Comparison of ENCODE assay signal across 27 cellular contexts in the genomic region with DNA sequence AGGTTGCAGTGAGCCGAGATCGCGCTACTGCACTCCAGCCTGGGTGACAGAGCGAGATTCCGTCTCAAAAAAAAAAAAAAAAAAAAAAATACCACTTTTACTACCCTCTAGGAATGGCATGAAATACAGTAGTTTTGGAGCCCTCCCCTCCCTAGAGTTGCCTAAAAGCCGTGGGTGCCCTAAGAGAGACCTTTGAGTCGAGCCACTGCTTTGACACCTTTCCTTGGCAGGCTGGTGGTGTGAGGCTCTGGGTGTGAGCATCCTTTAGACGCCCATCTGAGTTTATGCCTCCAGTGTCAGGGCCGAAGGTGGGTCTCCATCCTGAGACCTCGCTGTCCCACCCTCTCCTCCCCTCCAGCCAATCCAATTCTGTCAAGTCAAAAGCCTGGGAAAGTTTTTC.
"Had no signal": no experiment of that assay in that cellular context is flagged by ENCODE, and none has a peak within 500 bp of the region (broad histone marks: within the 10 kb centered on the region; RNA-seq: fewer than 3 reads in every experiment).

No MANE protein-coding gene starts in this region.

- H3K36me3 ChIP-seq: neural progenitor cell, ovary, right lobe of liver, sigmoid colon, stomach, thoracic aorta, thyroid gland, tibial nerve, upper lobe of left lung, vagina had no signal

- H3K36me3 Mint-ChIP-seq: neural progenitor cell; stimulated activated effector memory CD8-positive, alpha-beta T cell treated with anti-CD3 and anti-CD28 coated beads, Interleukin-12 subunit alpha, Interleukin-12 subunit beta, amount 100 ng/mL, for 72 hours had no signal

- H3K4me1 ChIP-seq: parathyroid adenoma, psoas muscle, right lobe of liver, stomach, thyroid gland, tibial nerve, upper lobe of left lung, vagina had no signal

- ATAC-seq: psoas muscle; right cardiac atrium; stimulated activated effector memory CD8-positive, alpha-beta T cell treated with anti-CD3 and anti-CD28 coated beads, Interleukin-12 subunit alpha, Interleukin-12 subunit beta, amount 100 ng/mL, for 72 hours; stimulated activated naive B cell treated with anti-CD40 and anti-IgM and Interleukin-4, amounts not matched to agents 10 μg/mL and 1 μg/mL and 100 μg/mL, for 72 hours had no signal

- H3K4me3 ChIP-seq: neural progenitor cell, ovary, psoas muscle, right lobe of liver, sigmoid colon, stomach, thoracic aorta, thyroid gland, tibial nerve, upper lobe of left lung, vagina had no signal

- DNase-seq: occipital lobe; ovary; posterior cingulate gyrus; psoas muscle; right lobe of liver; sigmoid colon; small intestine; stimulated activated CD4-positive, alpha-beta T cell treated with anti-CD3 and anti-CD28 coated beads, Interleukin-15, amount 100 ng/mL, for 24 hours; stimulated activated CD4-positive, alpha-beta T cell treated with anti-CD3 and anti-CD28 coated beads, Interleukin-2, amount 100 ng/mL, for 24 hours; stimulated activated CD4-positive, alpha-beta T cell treated with anti-CD3 and anti-CD28 coated beads, Interleukin-2, amount 100 ng/mL, for 48 hours; stimulated activated CD4-positive, alpha-beta T cell treated with anti-CD3 and anti-CD28 coated beads, Interleukin-4, amount 100 ng/mL, for 24 hours; stimulated activated naive B cell treated with anti-CD40 and anti-IgM and Interleukin-4, amounts not matched to agents 10 μg/mL and 1 μg/mL and 100 μg/mL, for 72 hours; stimulated activated naive CD4-positive, alpha-beta T cell treated with Interleukin-2 at 50 U/mL for 16 hours; stomach; thyroid gland; trophoblast cell; upper lobe of left lung had no signal

- H3K4me2 ChIP-seq: neural progenitor cell had no signal

- H3K9ac ChIP-seq: neural progenitor cell, parathyroid adenoma had no signal

- H3K27me3 ChIP-seq: neural progenitor cell, ovary, right lobe of liver, sigmoid colon, stomach, thyroid gland, upper lobe of left lung, vagina had no signal

- H3K4me3 Mint-ChIP-seq: nephron; neural progenitor cell; stimulated activated effector memory CD8-positive, alpha-beta T cell treated with anti-CD3 and anti-CD28 coated beads, Interleukin-12 subunit alpha, Interleukin-12 subunit beta, amount 100 ng/mL, for 72 hours; stimulated activated naive B cell treated with anti-CD40 and anti-IgM and Interleukin-4, amounts not matched to agents 10 μg/mL and 1 μg/mL and 100 μg/mL, for 72 hours; stimulated activated naive CD8-positive, alpha-beta T cell treated with anti-CD3 and anti-CD28 coated beads, Interleukin-15, Interleukin-2, amounts not matched to agents 100 ng/mL and 50 ng/mL, for 24 hours had no signal

- H3K4me1 Mint-ChIP-seq: stimulated activated effector memory CD8-positive, alpha-beta T cell treated with anti-CD3 and anti-CD28 coated beads, Interleukin-12 subunit alpha, Interleukin-12 subunit beta, amount 100 ng/mL, for 72 hours had no signal

- H3K9me3 Mint-ChIP-seq: nephron; neural progenitor cell; stimulated activated effector memory CD8-positive, alpha-beta T cell treated with anti-CD3 and anti-CD28 coated beads, Interleukin-12 subunit alpha, Interleukin-12 subunit beta, amount 100 ng/mL, for 72 hours; stimulated activated naive B cell treated with anti-CD40 and anti-IgM and Interleukin-4, amounts not matched to agents 10 μg/mL and 1 μg/mL and 100 μg/mL, for 72 hours; stimulated activated naive CD8-positive, alpha-beta T cell treated with anti-CD3 and anti-CD28 coated beads, Interleukin-15, Interleukin-2, amounts not matched to agents 100 ng/mL and 50 ng/mL, for 24 hours had no signal

- H3K27me3 Mint-ChIP-seq: progenitor cell of endocrine pancreas had no signal

- H3K27ac ChIP-seq: neural progenitor cell, ovary, parathyroid adenoma, psoas muscle, right lobe of liver, sigmoid colon, stomach, thoracic aorta, thyroid gland, tibial nerve, upper lobe of left lung, vagina had no signal

- H3K27ac Mint-ChIP-seq: nephron; progenitor cell of endocrine pancreas; stimulated activated effector memory CD8-positive, alpha-beta T cell treated with anti-CD3 and anti-CD28 coated beads, Interleukin-12 subunit alpha, Interleukin-12 subunit beta, amount 100 ng/mL, for 72 hours; stimulated activated naive B cell treated with anti-CD40 and anti-IgM and Interleukin-4, amounts not matched to agents 10 μg/mL and 1 μg/mL and 100 μg/mL, for 72 hours; stimulated activated naive CD8-positive, alpha-beta T cell treated with anti-CD3 and anti-CD28 coated beads, Interleukin-15, Interleukin-2, amounts not matched to agents 100 ng/mL and 50 ng/mL, for 24 hours had no signal

- H3K9me3 ChIP-seq: ovary, psoas muscle, right lobe of liver, sigmoid colon, stomach, thoracic aorta, thyroid gland, tibial nerve, upper lobe of left lung, vagina had no signal
